ENCODE assay signal across 1 cellular context in genomic region chr5:180810210-180811011, GRCh38.
A peak's percentile ranks its signal among the peaks of the same experiment; 100 is the strongest.
TF ChIP-seq lines count a peak whose summit lies in the region.

No MANE protein-coding gene starts in this region.

TF ChIP-seq in HepG2, 621 proteins besides CTCF, POLR2A, EP300 and RAD21 (continued from another document and continues in another):
- TF ChIP-seq, protein P1, sequence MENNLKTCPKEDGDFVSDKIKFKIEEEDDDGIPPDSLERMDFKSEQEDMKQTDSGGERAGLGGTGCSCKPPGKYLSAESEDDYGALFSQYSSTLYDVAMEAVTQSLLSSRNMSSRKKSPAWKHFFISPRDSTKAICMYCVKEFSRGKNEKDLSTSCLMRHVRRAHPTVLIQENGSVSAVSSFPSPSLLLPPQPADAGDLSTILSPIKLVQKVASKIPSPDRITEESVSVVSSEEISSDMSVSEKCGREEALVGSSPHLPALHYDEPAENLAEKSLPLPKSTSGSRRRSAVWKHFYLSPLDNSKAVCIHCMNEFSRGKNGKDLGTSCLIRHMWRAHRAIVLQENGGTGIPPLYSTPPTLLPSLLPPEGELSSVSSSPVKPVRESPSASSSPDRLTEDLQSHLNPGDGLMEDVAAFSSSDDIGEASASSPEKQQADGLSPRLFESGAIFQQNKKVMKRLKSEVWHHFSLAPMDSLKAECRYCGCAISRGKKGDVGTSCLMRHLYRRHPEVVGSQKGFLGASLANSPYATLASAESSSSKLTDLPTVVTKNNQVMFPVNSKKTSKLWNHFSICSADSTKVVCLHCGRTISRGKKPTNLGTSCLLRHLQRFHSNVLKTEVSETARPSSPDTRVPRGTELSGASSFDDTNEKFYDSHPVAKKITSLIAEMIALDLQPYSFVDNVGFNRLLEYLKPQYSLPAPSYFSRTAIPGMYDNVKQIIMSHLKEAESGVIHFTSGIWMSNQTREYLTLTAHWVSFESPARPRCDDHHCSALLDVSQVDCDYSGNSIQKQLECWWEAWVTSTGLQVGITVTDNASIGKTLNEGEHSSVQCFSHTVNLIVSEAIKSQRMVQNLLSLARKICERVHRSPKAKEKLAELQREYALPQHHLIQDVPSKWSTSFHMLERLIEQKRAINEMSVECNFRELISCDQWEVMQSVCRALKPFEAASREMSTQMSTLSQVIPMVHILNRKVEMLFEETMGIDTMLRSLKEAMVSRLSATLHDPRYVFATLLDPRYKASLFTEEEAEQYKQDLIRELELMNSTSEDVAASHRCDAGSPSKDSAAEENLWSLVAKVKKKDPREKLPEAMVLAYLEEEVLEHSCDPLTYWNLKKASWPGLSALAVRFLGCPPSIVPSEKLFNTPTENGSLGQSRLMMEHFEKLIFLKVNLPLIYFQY (CRISPR knock-in tag; IDR thresholded peaks at IDR 0.05; ENCODE audit: borderline replicate concordance): no peak
- TF ChIP-seq, protein P2, sequence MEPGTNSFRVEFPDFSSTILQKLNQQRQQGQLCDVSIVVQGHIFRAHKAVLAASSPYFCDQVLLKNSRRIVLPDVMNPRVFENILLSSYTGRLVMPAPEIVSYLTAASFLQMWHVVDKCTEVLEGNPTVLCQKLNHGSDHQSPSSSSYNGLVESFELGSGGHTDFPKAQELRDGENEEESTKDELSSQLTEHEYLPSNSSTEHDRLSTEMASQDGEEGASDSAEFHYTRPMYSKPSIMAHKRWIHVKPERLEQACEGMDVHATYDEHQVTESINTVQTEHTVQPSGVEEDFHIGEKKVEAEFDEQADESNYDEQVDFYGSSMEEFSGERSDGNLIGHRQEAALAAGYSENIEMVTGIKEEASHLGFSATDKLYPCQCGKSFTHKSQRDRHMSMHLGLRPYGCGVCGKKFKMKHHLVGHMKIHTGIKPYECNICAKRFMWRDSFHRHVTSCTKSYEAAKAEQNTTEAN (CRISPR knock-in tag; conservative IDR thresholded peaks at IDR 0.05): 0 out of 2 replicates have a peak, but pooled peaks have one; percentile 42
- TF ChIP-seq TSC22D2 (CRISPR knock-in tag; IDR thresholded peaks at IDR 0.05; ENCODE audit: borderline replicate concordance) (no peak), ZBTB21 (CRISPR knock-in tag; IDR thresholded peaks at IDR 0.05) (no peak), MTERF4 (CRISPR knock-in tag; IDR thresholded peaks at IDR 0.05) (peak; percentile 6; the same call in 1 of the 2 replicates), ZNF224 (CRISPR knock-in tag; IDR thresholded peaks at IDR 0.05) (no peak), ZNF205 (CRISPR knock-in tag; IDR thresholded peaks at IDR 0.05) (no peak; the same call in none of the 2 replicates), ZSCAN22 (CRISPR knock-in tag; IDR thresholded peaks at IDR 0.05) (peak; percentile 65; the same call in 1 of the 2 replicates), ZBTB20 (CRISPR knock-in tag; IDR thresholded peaks at IDR 0.05; ENCODE audit: borderline replicate concordance, low read depth) (peak; percentile 8; the same call in 1 of the 2 replicates), HES4 (CRISPR knock-in tag; IDR thresholded peaks at IDR 0.05; ENCODE audit: borderline replicate concordance) (peak; percentile 59; the same call in 1 of the 2 replicates), ZFP82 (CRISPR knock-in tag; IDR thresholded peaks at IDR 0.05; ENCODE audit: borderline replicate concordance) (peak; percentile 98), SP2 (CRISPR knock-in tag; IDR thresholded peaks at IDR 0.05) (peak; percentile 78), TOPORS (CRISPR knock-in tag; IDR thresholded peaks at IDR 0.05) (peak; percentile 28; the same call in 1 of the 2 replicates), SRSF4 (IDR thresholded peaks at IDR 0.05; ENCODE audit: low read depth, low read length, poor library complexity, severe bottlenecking) (no peak), ZNF337 (CRISPR knock-in tag; IDR thresholded peaks at IDR 0.05; ENCODE audit: borderline replicate concordance, low read depth) (no peak), JUNB (CRISPR knock-in tag; IDR thresholded peaks at IDR 0.05; ENCODE audit: borderline replicate concordance) (no peak), ARNT2 (CRISPR knock-in tag; IDR thresholded peaks at IDR 0.05; ENCODE audit: low read depth) (peak; percentile 49; the same call in 1 of the 2 replicates), ZMYM4 (CRISPR knock-in tag; IDR thresholded peaks at IDR 0.05) (peak; percentile 75), SMC3 (IDR thresholded peaks at IDR 0.05; ENCODE audit: low read length) (no peak), CHCHD3 (CRISPR knock-in tag; IDR thresholded peaks at IDR 0.05) (peak; percentile 64), CBX5 (CRISPR knock-in tag; IDR thresholded peaks at IDR 0.05; ENCODE audit: borderline replicate concordance) (no peak; the same call in 1 of the 2 replicates)
- TF ChIP-seq, protein P3, sequence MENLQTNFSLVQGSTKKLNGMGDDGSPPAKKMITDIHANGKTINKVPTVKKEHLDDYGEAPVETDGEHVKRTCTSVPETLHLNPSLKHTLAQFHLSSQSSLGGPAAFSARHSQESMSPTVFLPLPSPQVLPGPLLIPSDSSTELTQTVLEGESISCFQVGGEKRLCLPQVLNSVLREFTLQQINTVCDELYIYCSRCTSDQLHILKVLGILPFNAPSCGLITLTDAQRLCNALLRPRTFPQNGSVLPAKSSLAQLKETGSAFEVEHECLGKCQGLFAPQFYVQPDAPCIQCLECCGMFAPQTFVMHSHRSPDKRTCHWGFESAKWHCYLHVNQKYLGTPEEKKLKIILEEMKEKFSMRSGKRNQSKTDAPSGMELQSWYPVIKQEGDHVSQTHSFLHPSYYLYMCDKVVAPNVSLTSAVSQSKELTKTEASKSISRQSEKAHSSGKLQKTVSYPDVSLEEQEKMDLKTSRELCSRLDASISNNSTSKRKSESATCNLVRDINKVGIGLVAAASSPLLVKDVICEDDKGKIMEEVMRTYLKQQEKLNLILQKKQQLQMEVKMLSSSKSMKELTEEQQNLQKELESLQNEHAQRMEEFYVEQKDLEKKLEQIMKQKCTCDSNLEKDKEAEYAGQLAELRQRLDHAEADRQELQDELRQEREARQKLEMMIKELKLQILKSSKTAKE (CRISPR knock-in tag; IDR thresholded peaks at IDR 0.05; ENCODE audit: borderline replicate concordance): peak; percentile 43
- TF ChIP-seq, protein P4, sequence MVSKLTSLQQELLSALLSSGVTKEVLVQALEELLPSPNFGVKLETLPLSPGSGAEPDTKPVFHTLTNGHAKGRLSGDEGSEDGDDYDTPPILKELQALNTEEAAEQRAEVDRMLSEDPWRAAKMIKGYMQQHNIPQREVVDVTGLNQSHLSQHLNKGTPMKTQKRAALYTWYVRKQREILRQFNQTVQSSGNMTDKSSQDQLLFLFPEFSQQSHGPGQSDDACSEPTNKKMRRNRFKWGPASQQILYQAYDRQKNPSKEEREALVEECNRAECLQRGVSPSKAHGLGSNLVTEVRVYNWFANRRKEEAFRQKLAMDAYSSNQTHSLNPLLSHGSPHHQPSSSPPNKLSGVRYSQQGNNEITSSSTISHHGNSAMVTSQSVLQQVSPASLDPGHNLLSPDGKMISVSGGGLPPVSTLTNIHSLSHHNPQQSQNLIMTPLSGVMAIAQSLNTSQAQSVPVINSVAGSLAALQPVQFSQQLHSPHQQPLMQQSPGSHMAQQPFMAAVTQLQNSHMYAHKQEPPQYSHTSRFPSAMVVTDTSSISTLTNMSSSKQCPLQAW (CRISPR knock-in tag; IDR thresholded peaks at IDR 0.05): peak; percentile 98
- TF ChIP-seq, protein P5, sequence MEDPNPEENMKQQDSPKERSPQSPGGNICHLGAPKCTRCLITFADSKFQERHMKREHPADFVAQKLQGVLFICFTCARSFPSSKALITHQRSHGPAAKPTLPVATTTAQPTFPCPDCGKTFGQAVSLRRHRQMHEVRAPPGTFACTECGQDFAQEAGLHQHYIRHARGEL (CRISPR knock-in tag; IDR thresholded peaks at IDR 0.05): no peak
- TF ChIP-seq, protein P6, sequence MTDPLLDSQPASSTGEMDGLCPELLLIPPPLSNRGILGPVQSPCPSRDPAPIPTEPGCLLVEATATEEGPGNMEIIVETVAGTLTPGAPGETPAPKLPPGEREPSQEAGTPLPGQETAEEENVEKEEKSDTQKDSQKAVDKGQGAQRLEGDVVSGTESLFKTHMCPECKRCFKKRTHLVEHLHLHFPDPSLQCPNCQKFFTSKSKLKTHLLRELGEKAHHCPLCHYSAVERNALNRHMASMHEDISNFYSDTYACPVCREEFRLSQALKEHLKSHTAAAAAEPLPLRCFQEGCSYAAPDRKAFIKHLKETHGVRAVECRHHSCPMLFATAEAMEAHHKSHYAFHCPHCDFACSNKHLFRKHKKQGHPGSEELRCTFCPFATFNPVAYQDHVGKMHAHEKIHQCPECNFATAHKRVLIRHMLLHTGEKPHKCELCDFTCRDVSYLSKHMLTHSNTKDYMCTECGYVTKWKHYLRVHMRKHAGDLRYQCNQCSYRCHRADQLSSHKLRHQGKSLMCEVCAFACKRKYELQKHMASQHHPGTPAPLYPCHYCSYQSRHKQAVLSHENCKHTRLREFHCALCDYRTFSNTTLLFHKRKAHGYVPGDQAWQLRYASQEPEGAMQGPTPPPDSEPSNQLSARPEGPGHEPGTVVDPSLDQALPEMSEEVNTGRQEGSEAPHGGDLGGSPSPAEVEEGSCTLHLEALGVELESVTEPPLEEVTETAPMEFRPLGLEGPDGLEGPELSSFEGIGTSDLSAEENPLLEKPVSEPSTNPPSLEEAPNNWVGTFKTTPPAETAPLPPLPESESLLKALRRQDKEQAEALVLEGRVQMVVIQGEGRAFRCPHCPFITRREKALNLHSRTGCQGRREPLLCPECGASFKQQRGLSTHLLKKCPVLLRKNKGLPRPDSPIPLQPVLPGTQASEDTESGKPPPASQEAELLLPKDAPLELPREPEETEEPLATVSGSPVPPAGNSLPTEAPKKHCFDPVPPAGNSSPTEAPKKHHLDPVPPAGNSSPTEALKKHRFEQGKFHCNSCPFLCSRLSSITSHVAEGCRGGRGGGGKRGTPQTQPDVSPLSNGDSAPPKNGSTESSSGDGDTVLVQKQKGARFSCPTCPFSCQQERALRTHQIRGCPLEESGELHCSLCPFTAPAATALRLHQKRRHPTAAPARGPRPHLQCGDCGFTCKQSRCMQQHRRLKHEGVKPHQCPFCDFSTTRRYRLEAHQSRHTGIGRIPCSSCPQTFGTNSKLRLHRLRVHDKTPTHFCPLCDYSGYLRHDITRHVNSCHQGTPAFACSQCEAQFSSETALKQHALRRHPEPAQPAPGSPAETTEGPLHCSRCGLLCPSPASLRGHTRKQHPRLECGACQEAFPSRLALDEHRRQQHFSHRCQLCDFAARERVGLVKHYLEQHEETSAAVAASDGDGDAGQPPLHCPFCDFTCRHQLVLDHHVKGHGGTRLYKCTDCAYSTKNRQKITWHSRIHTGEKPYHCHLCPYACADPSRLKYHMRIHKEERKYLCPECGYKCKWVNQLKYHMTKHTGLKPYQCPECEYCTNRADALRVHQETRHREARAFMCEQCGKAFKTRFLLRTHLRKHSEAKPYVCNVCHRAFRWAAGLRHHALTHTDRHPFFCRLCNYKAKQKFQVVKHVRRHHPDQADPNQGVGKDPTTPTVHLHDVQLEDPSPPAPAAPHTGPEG (CRISPR knock-in tag; IDR thresholded peaks at IDR 0.05): peak; percentile 50; the same call in 1 of the 2 replicates
- TF ChIP-seq, protein P7, sequence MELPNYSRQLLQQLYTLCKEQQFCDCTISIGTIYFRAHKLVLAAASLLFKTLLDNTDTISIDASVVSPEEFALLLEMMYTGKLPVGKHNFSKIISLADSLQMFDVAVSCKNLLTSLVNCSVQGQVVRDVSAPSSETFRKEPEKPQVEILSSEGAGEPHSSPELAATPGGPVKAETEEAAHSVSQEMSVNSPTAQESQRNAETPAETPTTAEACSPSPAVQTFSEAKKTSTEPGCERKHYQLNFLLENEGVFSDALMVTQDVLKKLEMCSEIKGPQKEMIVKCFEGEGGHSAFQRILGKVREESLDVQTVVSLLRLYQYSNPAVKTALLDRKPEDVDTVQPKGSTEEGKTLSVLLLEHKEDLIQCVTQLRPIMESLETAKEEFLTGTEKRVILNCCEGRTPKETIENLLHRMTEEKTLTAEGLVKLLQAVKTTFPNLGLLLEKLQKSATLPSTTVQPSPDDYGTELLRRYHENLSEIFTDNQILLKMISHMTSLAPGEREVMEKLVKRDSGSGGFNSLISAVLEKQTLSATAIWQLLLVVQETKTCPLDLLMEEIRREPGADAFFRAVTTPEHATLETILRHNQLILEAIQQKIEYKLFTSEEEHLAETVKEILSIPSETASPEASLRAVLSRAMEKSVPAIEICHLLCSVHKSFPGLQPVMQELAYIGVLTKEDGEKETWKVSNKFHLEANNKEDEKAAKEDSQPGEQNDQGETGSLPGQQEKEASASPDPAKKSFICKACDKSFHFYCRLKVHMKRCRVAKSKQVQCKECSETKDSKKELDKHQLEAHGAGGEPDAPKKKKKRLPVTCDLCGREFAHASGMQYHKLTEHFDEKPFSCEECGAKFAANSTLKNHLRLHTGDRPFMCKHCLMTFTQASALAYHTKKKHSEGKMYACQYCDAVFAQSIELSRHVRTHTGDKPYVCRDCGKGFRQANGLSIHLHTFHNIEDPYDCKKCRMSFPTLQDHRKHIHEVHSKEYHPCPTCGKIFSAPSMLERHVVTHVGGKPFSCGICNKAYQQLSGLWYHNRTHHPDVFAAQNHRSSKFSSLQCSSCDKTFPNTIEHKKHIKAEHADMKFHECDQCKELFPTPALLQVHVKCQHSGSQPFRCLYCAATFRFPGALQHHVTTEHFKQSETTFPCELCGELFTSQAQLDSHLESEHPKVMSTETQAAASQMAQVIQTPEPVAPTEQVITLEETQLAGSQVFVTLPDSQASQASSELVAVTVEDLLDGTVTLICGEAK (IDR thresholded peaks at IDR 0.05): peak; percentile 69
- TF ChIP-seq, protein P7 (CRISPR knock-in tag; IDR thresholded peaks at IDR 0.05): no peak; the same call in 1 of the 2 replicates
